ENCODE assay signal across 8 cellular contexts in the genomic region with DNA sequence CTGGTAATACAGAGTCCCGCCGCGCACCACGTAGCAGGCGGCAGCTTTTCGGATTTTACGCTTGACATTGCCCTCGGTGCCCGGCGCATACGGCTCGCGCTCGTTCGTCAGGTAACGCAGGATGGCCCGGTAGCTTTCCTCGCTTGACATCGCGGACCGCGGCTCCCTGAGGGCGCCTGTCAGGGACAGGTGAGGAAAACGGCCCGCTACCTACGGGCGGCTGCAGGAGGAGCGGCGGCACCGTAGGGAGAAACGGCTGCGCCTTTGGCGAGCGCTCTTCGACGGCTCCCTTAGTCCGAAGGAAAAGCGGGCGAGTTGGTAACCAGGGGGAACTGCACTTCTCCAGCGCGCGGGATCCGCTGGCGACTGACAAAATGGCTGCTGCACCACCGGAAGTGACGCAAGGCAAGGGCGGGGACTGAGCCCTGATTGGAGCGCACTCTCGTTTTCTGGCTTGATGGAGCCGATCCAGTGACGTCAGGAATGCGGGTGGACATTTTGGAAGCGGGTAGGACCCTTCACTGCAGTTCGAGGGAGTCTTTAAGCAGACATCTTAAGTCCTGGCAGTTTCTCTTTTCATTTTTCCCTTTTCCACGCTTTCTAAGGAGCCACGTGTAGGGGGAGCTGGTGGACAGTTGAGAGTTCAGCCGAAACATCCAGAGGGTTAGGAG. TPM values are rescaled to one million over a fixed set of nuclear protein-coding genes. Genes with fewer than 3 reads are reported as not detected.
A peak's percentile ranks its signal among the peaks of the same experiment; 100 is the strongest.
DNase-seq lines count a peak whose midpoint lies in the region; ATAC-seq, FAIRE-seq and TF ChIP-seq lines count a peak whose summit lies in the region.

A gene with protein sequence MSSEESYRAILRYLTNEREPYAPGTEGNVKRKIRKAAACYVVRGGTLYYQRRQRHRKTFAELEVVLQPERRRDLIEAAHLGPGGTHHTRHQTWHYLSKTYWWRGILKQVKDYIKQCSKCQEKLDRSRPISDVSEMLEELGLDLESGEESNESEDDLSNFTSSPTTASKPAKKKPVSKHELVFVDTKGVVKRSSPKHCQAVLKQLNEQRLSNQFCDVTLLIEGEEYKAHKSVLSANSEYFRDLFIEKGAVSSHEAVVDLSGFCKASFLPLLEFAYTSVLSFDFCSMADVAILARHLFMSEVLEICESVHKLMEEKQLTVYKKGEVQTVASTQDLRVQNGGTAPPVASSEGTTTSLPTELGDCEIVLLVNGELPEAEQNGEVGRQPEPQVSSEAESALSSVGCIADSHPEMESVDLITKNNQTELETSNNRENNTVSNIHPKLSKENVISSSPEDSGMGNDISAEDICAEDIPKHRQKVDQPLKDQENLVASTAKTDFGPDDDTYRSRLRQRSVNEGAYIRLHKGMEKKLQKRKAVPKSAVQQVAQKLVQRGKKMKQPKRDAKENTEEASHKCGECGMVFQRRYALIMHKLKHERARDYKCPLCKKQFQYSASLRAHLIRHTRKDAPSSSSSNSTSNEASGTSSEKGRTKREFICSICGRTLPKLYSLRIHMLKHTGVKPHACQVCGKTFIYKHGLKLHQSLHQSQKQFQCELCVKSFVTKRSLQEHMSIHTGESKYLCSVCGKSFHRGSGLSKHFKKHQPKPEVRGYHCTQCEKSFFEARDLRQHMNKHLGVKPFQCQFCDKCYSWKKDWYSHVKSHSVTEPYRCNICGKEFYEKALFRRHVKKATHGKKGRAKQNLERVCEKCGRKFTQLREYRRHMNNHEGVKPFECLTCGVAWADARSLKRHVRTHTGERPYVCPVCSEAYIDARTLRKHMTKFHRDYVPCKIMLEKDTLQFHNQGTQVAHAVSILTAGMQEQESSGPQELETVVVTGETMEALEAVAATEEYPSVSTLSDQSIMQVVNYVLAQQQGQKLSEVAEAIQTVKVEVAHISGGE (minus strand): TSS at position 368 of the 671 bp plus-strand sequence. CDS start 218 bp downstream, at position 150.

- no peaks in the 10 kb centered on the region for H3K27me3 ChIP-seq in duodenal mucosa (ENCODE audit: control insufficient read depth in 1 of 2, insufficient read depth in 2 of 2, low read length in 2 of 2)

- CTCF ChIA-PET in AG04449 (lab: Yijun Ruan, JAX), result interaction anchor here (1.2 to 4.7 kb wide), 5 partner anchors 9 to 103 kb away, joined by 3 to 35 read pairs (median 17); a partner anchor contains a TSS

- H3K27ac ChIP-seq in duodenal mucosa (ENCODE audit: low read depth, low read length), result peak within 1 kb of the TSS; percentile 100

- peaks cover 13 to 22% of the 10 kb centered on the region in 2 donors for H3K36me3 ChIP-seq in duodenal mucosa (ENCODE audit: control insufficient read depth in 1 of 2, insufficient read depth in 2 of 2, low read length in 2 of 2)

- FAIRE-seq in GM19239 (lab: Jason Lieb, UNC), result peak; percentile 99

- no peaks in the 10 kb centered on the region for H3K9me3 ChIP-seq in duodenal mucosa (ENCODE audit: control insufficient read depth in 1 of 2, low read length in 2 of 2)

- H3K4me3 ChIP-seq in AG04449 (ENCODE audit: low read depth, low read length), result peak within 1 kb of the TSS; percentile 99
- H3K4me3 ChIP-seq in duodenal mucosa (ENCODE audit: low read depth in 1 of 2, low read length in 2 of 2), result peak within 1 kb of the TSS; percentile 92 to 94

- peaks cover 22 to 23% of the 10 kb centered on the region in 2 donors for H3K4me1 ChIP-seq in duodenal mucosa (ENCODE audit: control insufficient read depth in 1 of 2, insufficient read depth in 2 of 2, low read length in 2 of 2)

- ATAC-seq in HG03469 (IDR thresholded peaks at IDR 0.05; ENCODE audit: unreplicated experiment), result peak; percentile 63

- H3K9ac ChIP-seq in duodenal mucosa (ENCODE audit: low read depth in 1 of 2, low read length in 2 of 2), result peak within 1 kb of the TSS; percentile 93 to 98

- TF ChIP-seq CTCF in AG04449 (IDR thresholded peaks at IDR 0.05; ENCODE audit: insufficient read depth, low read length, missing control alignments), result peak; percentile 67

- POLR2A ChIA-PET in AG04449 (lab: Yijun Ruan, JAX), result interaction anchor here (1.5 to 4.7 kb wide), 4 partner anchors 9 to 103 kb away, joined by 3 to 38 read pairs (median 6); a partner anchor contains a TSS

- peak; percentile 98 for DNase-seq in AG04449 (ENCODE audit: low read depth, low spot score)
- peak; percentile 87 for DNase-seq in GM19239 (ENCODE audit: insufficient read length, low spot score)
- DNase-seq in activated CD4-positive, alpha-beta T cell treated with anti-CD3 and anti-CD28 coated beads for 4 hours, result peak; percentile 99 to 100
- peak; percentile 100 for DNase-seq in lung microvascular endothelial cell (ENCODE audit: low read depth in 2 of 2)
- DNase-seq in stimulated activated CD8-positive, alpha-beta memory T cell treated with anti-CD3 and anti-CD28 coated beads, Interleukin-12 subunit alpha, Interleukin-12 subunit beta, amount 100 ng/mL, for 4 hours (ENCODE audit: low read depth), result peak; percentile 99
- no peak for DNase-seq in NOMO-1 treated with dmso at 0.1 percent for 144 hours (lab: John Stamatoyannopoulos, UW; ENCODE audit: unreplicated experiment)

RNA-seq across cellular contexts. Expression of the gene that starts here (rescaled TPM):
- total RNA-seq in lung microvascular endothelial cell, result 12.2 and 18.5 TPM in 2 replicates
